ENCODE assay signal across 8 cellular contexts in genomic region chr1:59046730-59047157, GRCh38.
DNase-seq lines count a peak whose midpoint lies in the region; ATAC-seq lines count a peak whose summit lies in the region.

No MANE protein-coding gene starts in this region.

- CTCF ChIA-PET in CD4-positive, alpha-beta memory T cell (lab: Charles Lee; ENCODE audit: partially characterized antibody), result interaction anchor here (0.9 to 1.8 kb wide), 5 partner anchors 19 to 105 kb away, joined by 3 to 6 read pairs (median 4); no protein-coding TSS in a partner anchor

- no peaks in the 10 kb centered on the region for H3K9me3 Mint-ChIP-seq in CD4-positive, alpha-beta memory T cell

- no peaks in the 10 kb centered on the region for H3K36me3 Mint-ChIP-seq in CD4-positive, alpha-beta memory T cell

- no peaks in the 10 kb centered on the region for H3K9me3 ChIP-seq in CD4-positive, alpha-beta memory T cell (ENCODE audit: control insufficient read depth in 1 of 2, low read length in 2 of 2)

- H3K27me3 Mint-ChIP-seq in CD4-positive, alpha-beta memory T cell, result no peaks in the 10 kb centered on the region

- peak overlapping the region in 7 of 8 donors; percentile 19 to 69 (median 51) for H3K4me3 Mint-ChIP-seq in CD4-positive, alpha-beta memory T cell

- ATAC-seq in GM19467 (IDR thresholded peaks at IDR 0.05; ENCODE audit: unreplicated experiment) (peak; percentile 87), HG03521 (IDR thresholded peaks at IDR 0.05; ENCODE audit: unreplicated experiment) (peak; percentile 90)

- no peaks in the 10 kb centered on the region for H3K36me3 ChIP-seq in CD4-positive, alpha-beta memory T cell (ENCODE audit: insufficient read depth, low read length)

- H3K4me1 ChIP-seq in CD4-positive, alpha-beta memory T cell (ENCODE audit: insufficient read depth, low read length), result peaks cover 38% of the 10 kb centered on the region

- intact Hi-C loops in CD4-positive, alpha-beta memory T cell (cut with micrococcal nuclease), result no loop called here

- peaks cover 31 to 55% (median 40%) of the 10 kb centered on the region in 4 donors for H3K4me1 Mint-ChIP-seq in CD4-positive, alpha-beta memory T cell

- DNase-seq in CD4-positive, alpha-beta memory T cell, result peak in 4 of 5 donors; percentile 36 to 50 (median 40)
- peak; percentile 33 for DNase-seq in activated naive CD4-positive, alpha-beta T cell treated with Interleukin-2 at 50 U/mL for 16 hours
- peak; percentile 37 for DNase-seq in stimulated activated CD4-positive, alpha-beta T cell treated with anti-CD3 and anti-CD28 coated beads, Interleukin-15, amount 100 ng/mL, for 24 hours
- DNase-seq in NCI-H774 (lab: John Stamatoyannopoulos, UW), result no peak
- DNase-seq in pons (ENCODE audit: low spot score), result no peak
- DNase-seq in putamen (ENCODE audit: low spot score), result no peak

- H3K4me3 ChIP-seq in CD4-positive, alpha-beta memory T cell (ENCODE audit: low read length in 2 of 2), result no peak overlapping the region

- H3K27ac ChIP-seq in CD4-positive, alpha-beta memory T cell (ENCODE audit: low read depth, low read length), result no peak overlapping the region

- POLR2A ChIA-PET in CD4-positive, alpha-beta memory T cell (lab: Charles Lee; ENCODE audit: partially characterized antibody), result interaction anchor here (0.9 to 4.8 kb wide), 4 partner anchors 18 to 262 kb away, joined by 3 to 33 read pairs (median 4); partner anchors contain the start of gene JUN

- peak overlapping the region; percentile 13 to 89 (median 84) for H3K27ac Mint-ChIP-seq in CD4-positive, alpha-beta memory T cell

- no peaks in the 10 kb centered on the region for H3K27me3 ChIP-seq in CD4-positive, alpha-beta memory T cell (ENCODE audit: insufficient read depth, low read length)

Comparison
In these comparisons a context has a peak if more than half of its experiments do, and no peak if none do; other contexts are left out.
1. DNase-seq: peak in CD4-positive, alpha-beta memory T cell (4 of 5), activated naive CD4-positive, alpha-beta T cell treated with Interleukin-2 at 50 U/mL for 16 hours (single experiment) and stimulated activated CD4-positive, alpha-beta T cell treated with anti-CD3 and anti-CD28 coated beads, Interleukin-15, amount 100 ng/mL, for 24 hours (single experiment); none in NCI-H774 (single experiment), pons (single experiment) and putamen (single experiment).